ENCODE assay signal across 21 cellular contexts in genomic region chr2:152250421-152251100, GRCh38.
"Had no signal": no experiment of that assay in that cellular context is flagged by ENCODE, and none has a peak within 500 bp of the region (broad histone marks: within the 10 kb centered on the region; RNA-seq: fewer than 3 reads in every experiment).

No MANE protein-coding gene starts in this region.

- H3K4me3 ChIP-seq: MG63 had no signal

- H3K9me3 ChIP-seq: MG63, SK-N-SH had no signal

- DNase-seq: KBM-7, MG63, NCI-H1092, NCI-H1105 treated with DMSO at 0.1 percent for 48 hours, NCI-H1417 treated with DMSO at 0.1 percent for 48 hours, NCI-H146, NCI-H1694 treated with DMSO at 0.1 percent for 48 hours, NCI-H1930, NCI-H2081, NCI-H2107, NCI-H2227 treated with DMSO at 0.1 percent for 48 hours, NCI-H69, NCI-H774, PC-3, SHP77, SK-N-SH, SW 1271 had no signal

- H3K36me3 ChIP-seq: MG63 had no signal

- H3K27ac ChIP-seq: HL-60, RWPE1 had no signal

- H3K4me2 ChIP-seq: SK-N-SH had no signal

- ATAC-seq: Panc1, PC-3 had no signal

- FAIRE-seq: HTR-8/SVneo had no signal

- H3K9ac ChIP-seq: SK-N-SH had no signal
